1 cellular context compared by ENCODE assay signal in genomic region chr10:68668972-68669371, GRCh38.
TF ChIP-seq lines count a peak whose summit lies in the region.

No MANE protein-coding gene starts in this region.

TF ChIP-seq in IMR-90, 13 proteins besides CTCF, POLR2A, EP300 and RAD21:
- TF ChIP-seq BHLHE40 (IDR thresholded peaks at IDR 0.05; ENCODE audit: low read depth, low read length) (no peak), MAFK (IDR thresholded peaks at IDR 0.05; ENCODE audit: low read depth, low read length) (no peak), RCOR1 (IDR thresholded peaks at IDR 0.05; ENCODE audit: insufficient replicate concordance, low read length) (no peak), MXI1 (IDR thresholded peaks at IDR 0.05; ENCODE audit: borderline replicate concordance, low read depth, low read length) (no peak), FOS (IDR thresholded peaks at IDR 0.05; ENCODE audit: low read depth, low read length) (no peak), MAZ (IDR thresholded peaks at IDR 0.05; ENCODE audit: borderline replicate concordance, low read depth, low read length) (no peak), CEBPB (IDR thresholded peaks at IDR 0.05; ENCODE audit: low read depth, low read length) (no peak)
